ENCODE assay signal across 21 cellular contexts in the genomic region with DNA sequence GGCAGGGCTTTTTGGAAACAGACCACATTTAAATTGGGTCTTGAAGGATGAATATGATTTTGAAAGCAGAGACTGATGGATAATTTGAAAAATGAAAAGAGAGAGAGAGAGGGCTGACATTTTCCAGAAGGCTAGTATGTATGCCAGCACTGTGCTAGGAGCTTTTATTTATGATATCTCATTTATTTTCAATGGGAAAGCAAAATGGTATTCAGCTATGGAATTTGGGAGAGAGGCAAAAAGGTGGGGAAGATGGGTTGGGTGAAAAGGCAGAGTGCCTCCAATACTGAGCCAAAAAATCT.
"Had no signal": no experiment of that assay in that cellular context is flagged by ENCODE, and none has a peak within 500 bp of the region (broad histone marks: within the 10 kb centered on the region; RNA-seq: fewer than 3 reads in every experiment).

No MANE protein-coding gene starts in this region.

- H3K4me1 ChIP-seq: colonic mucosa had no signal

- H3K27me3 ChIP-seq: colonic mucosa, esophagus squamous epithelium, gastroesophageal sphincter, neutrophil, sigmoid colon, stomach had no signal

- H3K27ac ChIP-seq: colonic mucosa, left ventricle myocardium inferior, neutrophil, skin epidermis had no signal

- DNase-seq: colonic mucosa; esophagus squamous epithelium; foreskin fibroblast; glutamatergic neuron; immature natural killer cell; left ventricle myocardium inferior; mammary epithelial cell; naive thymus-derived CD8-positive, alpha-beta T cell; posterior cingulate gyrus; sigmoid colon; stimulated activated CD4-positive, alpha-beta T cell treated with anti-CD3 and anti-CD28 coated beads, Interleukin-2, amount 100 ng/mL, for 24 hours; stimulated activated CD4-positive, alpha-beta T cell treated with anti-CD3 and anti-CD28 coated beads, Interleukin-4, amount 100 ng/mL, for 4 hours; stimulated activated naive CD4-positive, alpha-beta T cell; stomach; trophoblast cell had no signal

- H3K9me3 ChIP-seq: colonic mucosa, esophagus squamous epithelium, gastroesophageal sphincter, left ventricle myocardium inferior, mucosa of descending colon, neutrophil, sigmoid colon, stomach had no signal

- ATAC-seq: gastroesophageal sphincter; naive thymus-derived CD8-positive, alpha-beta T cell had no signal

- H3K4me3 ChIP-seq: colonic mucosa, esophagus squamous epithelium, gastroesophageal sphincter, left ventricle myocardium inferior, mucosa of descending colon, sigmoid colon, skin epidermis, stomach had no signal

- H3K36me3 ChIP-seq: colonic mucosa, esophagus squamous epithelium, gastroesophageal sphincter, left ventricle myocardium inferior, neutrophil, sigmoid colon, stomach had no signal

- FAIRE-seq: keratinocyte, urothelium cell line had no signal
